In the genomic region with DNA sequence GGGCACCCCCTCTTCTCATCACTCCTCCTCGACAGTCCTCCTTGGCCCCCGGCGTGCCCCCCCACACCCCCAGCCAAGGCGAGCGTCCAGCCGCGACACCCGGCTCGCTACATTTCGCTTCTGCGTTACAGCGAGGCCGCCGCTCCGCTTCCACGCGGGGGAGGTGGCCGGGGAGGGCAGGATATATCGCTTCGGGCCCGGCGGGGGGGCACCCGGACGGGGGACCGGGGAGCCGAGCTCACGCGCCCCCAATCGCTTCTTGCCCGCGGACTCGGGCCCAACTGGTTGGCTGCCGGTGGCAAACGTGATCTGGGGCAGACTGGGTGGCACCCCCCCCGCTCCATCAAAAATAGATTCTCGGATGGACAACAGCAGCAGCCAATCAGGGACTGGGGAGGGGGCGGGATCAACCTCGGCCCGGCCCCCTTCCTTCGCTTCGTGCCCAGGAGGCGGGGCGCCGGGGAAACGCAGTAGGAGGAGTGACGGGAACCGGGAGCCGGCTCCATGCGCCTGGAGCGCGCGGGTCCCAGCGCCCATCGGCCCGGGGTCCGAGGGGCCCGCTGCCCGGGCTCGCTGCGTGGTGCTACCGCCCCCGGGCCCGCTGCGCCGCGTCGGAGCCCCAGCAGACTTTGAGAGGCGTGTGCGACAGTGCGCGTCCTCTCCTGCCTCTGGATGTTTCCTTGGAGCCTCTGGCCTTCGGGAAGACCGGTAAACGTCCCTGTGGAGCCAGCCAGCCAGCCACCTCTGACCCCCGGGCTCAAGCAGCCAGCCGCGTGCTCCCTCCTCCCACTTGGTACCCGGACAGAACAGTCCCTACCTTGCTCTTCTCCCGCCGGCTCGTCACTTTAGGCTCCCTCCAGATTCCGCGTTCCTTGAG, we compare ENCODE assay signal across 8 cellular contexts. TPM values are rescaled to one million over a fixed set of nuclear protein-coding genes. Genes with fewer than 3 reads are reported as not detected.
A peak's percentile ranks its signal among the peaks of the same experiment; 100 is the strongest.
DNase-seq lines count a peak whose midpoint lies in the region; ATAC-seq and TF ChIP-seq lines count a peak whose summit lies in the region.

Gene SLC41A1, minus strand, starts transcription at position 321 of the 877 bp plus-strand sequence. CDS start 2,757 bp downstream, outside the sequence.

- no peaks in the 10 kb centered on the region for H3K9me3 ChIP-seq in BE2C

- TF ChIP-seq CTCF in BE2C (IDR thresholded peaks at IDR 0.05; ENCODE audit: low read depth, low read length) = no peak

- 0 out of 2 replicates have a peak, but pooled peaks cover 2% of the 10 kb centered on the region for H3K27me3 ChIP-seq in BE2C

- H3K4me1 ChIP-seq in BE2C = no peaks in the 10 kb centered on the region

- ATAC-seq in GM19397 (IDR thresholded peaks at IDR 0.05; ENCODE audit: unreplicated experiment) = peak; percentile 85
- ATAC-seq in left lobe of liver = peak; percentile 97

- H3K36me3 ChIP-seq in BE2C = peaks cover 5% of the 10 kb centered on the region

- H3K4me3 ChIP-seq in BE2C (ENCODE audit: low read depth, low read length) = peak within 1 kb of the TSS; percentile 81

- DNase-seq in BE2C = peak; percentile 92
- DNase-seq in HK-2 (ENCODE audit: unreplicated experiment) = peak; percentile 97
- peak; percentile 98 for DNase-seq in NCI-H82 (lab: John Stamatoyannopoulos, UW)
- DNase-seq in activated CD4-positive, alpha-beta T cell treated with anti-CD3 and anti-CD28 coated beads, Interleukin-2, amount 50 U/mL, for 24 hours (ENCODE audit: low read depth in 1 of 2, low spot score in 1 of 2) = peak; percentile 76 to 88
- peak; percentile 20 for DNase-seq in cortex of kidney (lab: John Stamatoyannopoulos, UW)
- peak; percentile 95 for DNase-seq in left lobe of liver (ENCODE audit: low spot score)
- DNase-seq in stimulated activated CD4-positive, alpha-beta T cell treated with anti-CD3 and anti-CD28 coated beads, Interleukin-2, amount 100 ng/mL, for 24 hours = peak; percentile 90 to 91

RNA-seq across cellular contexts. Expression of gene SLC41A1, which starts in this region (rescaled TPM):
- 13.4 TPM for polyA plus RNA-seq in BE2C (2012; ENCODE audit: insufficient read depth, insufficient read length, low read depth)
- 4.5 TPM for total RNA-seq in left lobe of liver

Comparison
In these comparisons a context has a peak if more than half of its experiments do, and no peak if none do; other contexts are left out.
1. Peak in every context shown above with its lines: DNase-seq, ATAC-seq and H3K4me3 ChIP-seq.
2. DNase-seq: peak in every context shown above with its lines; median percentile 98 in NCI-H82; 97 in HK-2; 95 in left lobe of liver; 92 in BE2C; 90 in stimulated activated CD4-positive, alpha-beta T cell treated with anti-CD3 and anti-CD28 coated beads, Interleukin-2, amount 100 ng/mL, for 24 hours; 82 in activated CD4-positive, alpha-beta T cell treated with anti-CD3 and anti-CD28 coated beads, Interleukin-2, amount 50 U/mL, for 24 hours; 20 in cortex of kidney.